Comparison of ENCODE assay signal across 8 cellular contexts in genomic region chr17:7329360-7330098, GRCh38. TPM values are rescaled to one million over a fixed set of nuclear protein-coding genes. Genes with fewer than 3 reads are reported as not detected.
A peak's percentile ranks its signal among the peaks of the same experiment; 100 is the strongest.
DNase-seq lines count a peak whose midpoint lies in the region; ATAC-seq and TF ChIP-seq lines count a peak whose summit lies in the region.

No MANE protein-coding gene starts in this region.

- TF ChIP-seq CTCF in HFF-Myc (IDR thresholded peaks at IDR 0.05; ENCODE audit: low read depth, low read length, missing control alignments): peak; percentile 7
- no peak for TF ChIP-seq CTCF in NB4 (IDR thresholded peaks at IDR 0.05; ENCODE audit: low read depth, low read length)
- TF ChIP-seq CTCF in gastroesophageal sphincter (IDR thresholded peaks at IDR 0.05): peak in 1 of 4 experiments; percentile 31
- TF ChIP-seq CTCF in neutrophil (IDR thresholded peaks at IDR 0.05): no peak

- peak; percentile 89 for ATAC-seq in gastroesophageal sphincter

- H3K27me3 ChIP-seq in gastroesophageal sphincter: peaks cover 11% of the 10 kb centered on the region
- no peaks in the 10 kb centered on the region for H3K27me3 ChIP-seq in neutrophil

- peaks cover 0 to 31% (median 14%) of the 10 kb centered on the region in 3 donors for H3K4me1 ChIP-seq in gastroesophageal sphincter
- peaks cover 16 to 30% of the 10 kb centered on the region in 2 experiments for H3K4me1 ChIP-seq in neutrophil (ENCODE audit: control insufficient read depth in 1 of 2, insufficient read depth in 1 of 2, low read depth in 1 of 2, low read length in 1 of 2)

- H3K27ac ChIP-seq in gastroesophageal sphincter: peak overlapping the region; percentile 72 to 96 (median 90)
- H3K27ac ChIP-seq in neutrophil: peak overlapping the region; percentile 96
- peak overlapping the region; percentile 92 for H3K27ac ChIP-seq in substantia nigra (ENCODE audit: low read depth, low read length, poor library complexity, severe bottlenecking)

- no peaks in the 10 kb centered on the region for H3K9me3 ChIP-seq in gastroesophageal sphincter
- H3K9me3 ChIP-seq in neutrophil: no peaks in the 10 kb centered on the region

- peaks cover 0 to 26% of the 10 kb centered on the region in 2 donors for H3K36me3 ChIP-seq in gastroesophageal sphincter
- peaks cover 8% of the 10 kb centered on the region for H3K36me3 ChIP-seq in neutrophil

- WGBS in gastroesophageal sphincter (ENCODE audit: low coverage in 1 of 2), 2 donors: 0% methylated on average over 11 of the region's 51 CpGs; no CpG with 5 or more reads in 1 of the 2 donors

- no peak for TF ChIP-seq POLR2A in NB4 (IDR thresholded peaks at IDR 0.05; ENCODE audit: extremely low read depth, insufficient read length)
- TF ChIP-seq POLR2A in gastroesophageal sphincter (IDR thresholded peaks at IDR 0.05): peak; percentile 67 to 69

- no peak for TF ChIP-seq EP300 in gastroesophageal sphincter (IDR thresholded peaks at IDR 0.05)

- DNase-seq in GM04503 (ENCODE audit: low read depth) (peak; percentile 95), HFF-Myc (ENCODE audit: extremely low read depth, low read depth) (peak; percentile 98), NB4 (ENCODE audit: low read depth) (peak; percentile 97), SK-N-DZ (ENCODE audit: low spot score) (peak; percentile 100), substantia nigra (lab: John Stamatoyannopoulos, UW) (peak; percentile 85 to 100 (median 97))
- peak; percentile 96 for DNase-seq in activated naive CD4-positive, alpha-beta T cell treated with anti-CD3 and anti-CD28 coated beads, Interleukin-2, amount 50 U/mL, for 16 hours

- H3K4me3 ChIP-seq in HFF-Myc (replicated peaks; ENCODE audit: low read depth, low read length) (peak overlapping the region; percentile 89), NB4 (ENCODE audit: low read depth, low read length) (peak overlapping the region; percentile 90), gastroesophageal sphincter (peak overlapping the region; percentile 60 to 63), neutrophil (ENCODE audit: low read depth in 1 of 2, low read length in 1 of 2) (peak overlapping the region; percentile 78 to 100)

RNA-seq across cellular contexts. Expression of gene NEURL4, which starts 0.4 kb away (rescaled TPM):
- 22.0 and 26.4 TPM in 2 replicates for polyA plus RNA-seq in SK-N-DZ (2014; cell fraction: cytosol; rRNA removed)
- 175 and 247 TPM in 2 replicates for polyA plus RNA-seq in SK-N-DZ (2014; cell fraction: nucleus; rRNA removed)
- total RNA-seq in gastroesophageal sphincter: 10 to 100 TPM; 12.0 to 30.4 (median 14.9) TPM

RNA-seq across cellular contexts. Expression of gene ACAP1, which starts 6.8 kb away (rescaled TPM):
- polyA plus RNA-seq in SK-N-DZ (2014; cell fraction: cytosol; rRNA removed): 1.1 and 4.8 TPM in 2 replicates
- polyA plus RNA-seq in SK-N-DZ (2014; cell fraction: nucleus; rRNA removed): 0.21 and 2.6 TPM in 2 replicates
- total RNA-seq in gastroesophageal sphincter: 1 to 10 TPM; 2.0 to 4.6 (median 3.5) TPM

RNA-seq across cellular contexts. Expression of gene GPS2, which starts 14.4 kb away (rescaled TPM):
- 96.9 and 117 TPM in 2 replicates for polyA plus RNA-seq in SK-N-DZ (2014; cell fraction: cytosol; rRNA removed)
- 237 and 334 TPM in 2 replicates for polyA plus RNA-seq in SK-N-DZ (2014; cell fraction: nucleus; rRNA removed)
- total RNA-seq in gastroesophageal sphincter: 100 to 1,000 TPM in 1 of 4 donors, 10 to 100 TPM in 3; 66.9 to 104 (median 82.5) TPM

RNA-seq across cellular contexts. Expression of gene EIF5A, which starts 22.1 kb away (rescaled TPM):
- 736 and 827 TPM in 2 replicates for polyA plus RNA-seq in SK-N-DZ (2014; cell fraction: cytosol; rRNA removed)
- 269 and 309 TPM in 2 replicates for polyA plus RNA-seq in SK-N-DZ (2014; cell fraction: nucleus; rRNA removed)
- total RNA-seq in gastroesophageal sphincter: 100 to 1,000 TPM; 145 to 233 (median 183) TPM

RNA-seq across cellular contexts. Expression of gene KCTD11, which starts 22.4 kb away (rescaled TPM):
- 1.0 and 1.1 TPM in 2 replicates for polyA plus RNA-seq in SK-N-DZ (2014; cell fraction: cytosol; rRNA removed)
- polyA plus RNA-seq in SK-N-DZ (2014; cell fraction: nucleus; rRNA removed): 0.36 and 0.41 TPM in 2 replicates
- total RNA-seq in gastroesophageal sphincter: 10 to 100 TPM in 2 of 4 donors, 1 to 10 TPM in 2; 8.8 to 16.9 (median 10.3) TPM

Comparison
In these comparisons a context has a peak if more than half of its experiments do, and no peak if none do; other contexts are left out.
1. Peak in every context shown above with its lines: DNase-seq, ATAC-seq, H3K4me3 ChIP-seq and H3K27ac ChIP-seq.